In the genomic region with DNA sequence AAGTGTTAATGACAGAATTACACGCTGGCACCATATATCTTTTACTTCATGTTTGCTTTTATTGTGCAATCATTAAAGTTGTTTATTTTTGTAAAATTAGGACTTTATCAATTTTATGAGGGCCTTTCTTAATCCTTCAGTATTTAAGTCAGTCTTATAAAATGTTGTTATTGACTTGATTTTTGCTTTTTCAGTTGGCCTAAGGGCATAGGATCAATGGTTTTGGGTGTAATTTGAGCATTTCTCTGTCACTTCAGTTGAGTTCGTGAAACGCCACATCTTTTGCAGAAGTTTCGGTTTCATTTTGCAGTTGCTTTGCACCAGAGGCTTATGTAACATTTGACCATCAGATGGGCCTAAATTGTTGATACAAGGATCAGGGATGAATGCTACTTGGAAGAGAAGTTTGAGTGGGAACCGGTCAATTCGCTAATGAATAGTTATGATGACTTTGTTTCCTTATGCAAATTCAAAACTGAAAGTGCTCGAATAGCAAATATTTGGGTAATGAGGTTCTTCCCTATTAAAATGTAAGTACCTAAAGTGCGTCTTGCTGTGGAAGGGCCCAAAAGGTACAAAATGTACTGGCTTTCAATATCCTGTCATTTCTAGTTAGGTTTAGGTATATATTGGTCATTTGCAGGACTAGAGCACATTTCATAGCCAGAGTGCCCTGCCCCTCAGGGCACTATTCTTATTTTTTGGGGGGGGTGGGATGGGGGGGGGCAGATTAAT, we compare ENCODE assay signal across 9 cellular contexts.
DNase-seq lines count a peak whose midpoint lies in the region; ATAC-seq and TF ChIP-seq lines count a peak whose summit lies in the region.
"Had no signal": no experiment of that assay in that cellular context is flagged by ENCODE, and none has a peak within 500 bp of the region (broad histone marks: within the 10 kb centered on the region; RNA-seq: fewer than 3 reads in every experiment).

No MANE protein-coding gene starts in this region.

- no peaks in the 10 kb centered on the region for H3K27me3 ChIP-seq in naive thymus-derived CD4-positive, alpha-beta T cell (ENCODE audit: control insufficient read depth in 2 of 2, insufficient read depth in 2 of 2, low read length in 2 of 2)
- no peaks in the 10 kb centered on the region for H3K27me3 ChIP-seq in WERI-Rb-1 (ENCODE audit: insufficient read depth, low read depth, severe bottlenecking)

- H3K27ac Mint-ChIP-seq in activated CD4-positive, alpha-beta memory T cell treated with anti-CD3 and anti-CD28 coated beads, Interleukin-2, amount 10 ng/mL, durations not matched to agents 7 days and 5 days = peak overlapping the region; percentile 53
- H3K27ac Mint-ChIP-seq in naive thymus-derived CD4-positive, alpha-beta T cell = peak overlapping the region; percentile 16 to 94 (median 81)
- H3K27ac Mint-ChIP-seq in mesothelial cell of epicardium = no peak overlapping the region

- no peak for TF ChIP-seq CTCF in mesothelial cell of epicardium (IDR thresholded peaks at IDR 0.05; ENCODE audit: unreplicated experiment)
- no peak for TF ChIP-seq CTCF in WERI-Rb-1 (IDR thresholded peaks at IDR 0.05; ENCODE audit: low read depth, low read length)

- no peak overlapping the region for H3K27ac ChIP-seq in naive thymus-derived CD4-positive, alpha-beta T cell (ENCODE audit: low read depth, low read length)
- no peak overlapping the region for H3K27ac ChIP-seq in WERI-Rb-1

- no peak for DNase-seq in activated CD4-positive, alpha-beta memory T cell treated with anti-CD3 and anti-CD28 coated beads, Interleukin-2, amount 10 ng/mL, durations not matched to agents 7 days and 5 days
- DNase-seq in naive thymus-derived CD4-positive, alpha-beta T cell = peak in 3 of 9 donors; percentile 6 to 20 (median 9)
- no peak for DNase-seq in mesothelial cell of epicardium (ENCODE audit: low spot score in 2 of 2, unreplicated experiment in 2 of 2)
- no peak for DNase-seq in NCI-H2081 treated with DMSO at 0.1 percent for 48 hours (lab: John Stamatoyannopoulos, UW)
- DNase-seq in WERI-Rb-1 = no peak

- H3K4me3 ChIP-seq in naive thymus-derived CD4-positive, alpha-beta T cell (ENCODE audit: low read length) = peak overlapping the region; percentile 61
- no peak overlapping the region for H3K4me3 ChIP-seq in WERI-Rb-1 (ENCODE audit: low read depth, low read length)

- intact Hi-C loops in naive thymus-derived CD4-positive, alpha-beta T cell (cut with micrococcal nuclease) = no loop called here

- H3K36me3 ChIP-seq in naive thymus-derived CD4-positive, alpha-beta T cell (ENCODE audit: control insufficient read depth in 2 of 3, insufficient read depth in 3 of 3, low read length in 3 of 3) = no peaks in the 10 kb centered on the region
- H3K36me3 ChIP-seq in WERI-Rb-1 = no peaks in the 10 kb centered on the region

- no peaks in the 10 kb centered on the region for H3K27me3 Mint-ChIP-seq in activated CD4-positive, alpha-beta memory T cell treated with anti-CD3 and anti-CD28 coated beads, Interleukin-2, amount 10 ng/mL, durations not matched to agents 7 days and 5 days
- H3K27me3 Mint-ChIP-seq in naive thymus-derived CD4-positive, alpha-beta T cell = peaks cover 0 to 5% (median 0%) of the 10 kb centered on the region in 5 donors
- H3K27me3 Mint-ChIP-seq in mesothelial cell of epicardium (ENCODE audit: low read depth) = peaks cover 75% of the 10 kb centered on the region

- no peaks in the 10 kb centered on the region for H3K36me3 Mint-ChIP-seq in activated CD4-positive, alpha-beta memory T cell treated with anti-CD3 and anti-CD28 coated beads, Interleukin-2, amount 10 ng/mL, durations not matched to agents 7 days and 5 days (ENCODE audit: low read depth)
- H3K36me3 Mint-ChIP-seq in naive thymus-derived CD4-positive, alpha-beta T cell = peaks cover 0 to 3% (median 0%) of the 10 kb centered on the region in 5 donors
- no peaks in the 10 kb centered on the region for H3K36me3 Mint-ChIP-seq in mesothelial cell of epicardium

- CTCF ChIA-PET in activated CD4-positive, alpha-beta memory T cell treated with anti-CD3 and anti-CD28 coated beads, Interleukin-2, amount 10 ng/mL, durations not matched to agents 7 days and 5 days (lab: Charles Lee) = no interaction called here
- CTCF ChIA-PET in naive thymus-derived CD4-positive, alpha-beta T cell (lab: Charles Lee) = no interaction called here

- peaks cover 3% of the 10 kb centered on the region in 2 donors for H3K4me1 ChIP-seq in naive thymus-derived CD4-positive, alpha-beta T cell (ENCODE audit: control insufficient read depth in 2 of 2, insufficient read depth in 2 of 2, low read length in 2 of 2)

- peak; percentile 49 for ATAC-seq in GM18520 (IDR thresholded peaks at IDR 0.05; ENCODE audit: unreplicated experiment)
- peak; percentile 55 for ATAC-seq in HG03103 (IDR thresholded peaks at IDR 0.05; ENCODE audit: low read depth, unreplicated experiment)
- no peak for ATAC-seq in naive thymus-derived CD4-positive, alpha-beta T cell
- no peak for ATAC-seq in HG02588 (IDR thresholded peaks at IDR 0.05; ENCODE audit: unreplicated experiment)

- peak overlapping the region; percentile 70 for H3K4me3 Mint-ChIP-seq in activated CD4-positive, alpha-beta memory T cell treated with anti-CD3 and anti-CD28 coated beads, Interleukin-2, amount 10 ng/mL, durations not matched to agents 7 days and 5 days
- H3K4me3 Mint-ChIP-seq in naive thymus-derived CD4-positive, alpha-beta T cell = peak overlapping the region; percentile 74 to 95 (median 84)
- no peak overlapping the region for H3K4me3 Mint-ChIP-seq in mesothelial cell of epicardium
- H3K4me3 Mint-ChIP-seq: neural crest cell had no signal

- H3K9me3 ChIP-seq in naive thymus-derived CD4-positive, alpha-beta T cell (ENCODE audit: control insufficient read depth in 2 of 3, low read length in 3 of 3) = no peaks in the 10 kb centered on the region
- no peaks in the 10 kb centered on the region for H3K9me3 ChIP-seq in WERI-Rb-1 (ENCODE audit: severe bottlenecking)

- no peaks in the 10 kb centered on the region for H3K9me3 Mint-ChIP-seq in activated CD4-positive, alpha-beta memory T cell treated with anti-CD3 and anti-CD28 coated beads, Interleukin-2, amount 10 ng/mL, durations not matched to agents 7 days and 5 days
- H3K9me3 Mint-ChIP-seq in naive thymus-derived CD4-positive, alpha-beta T cell = peaks cover 0 to 2% (median 0%) of the 10 kb centered on the region in 11 donors
- H3K9me3 Mint-ChIP-seq in mesothelial cell of epicardium = no peaks in the 10 kb centered on the region
- H3K9me3 Mint-ChIP-seq: neural crest cell had no signal

- POLR2A ChIA-PET in activated CD4-positive, alpha-beta memory T cell treated with anti-CD3 and anti-CD28 coated beads, Interleukin-2, amount 10 ng/mL, durations not matched to agents 7 days and 5 days (lab: Charles Lee) = no interaction called here
- POLR2A ChIA-PET in naive thymus-derived CD4-positive, alpha-beta T cell (lab: Charles Lee) = no interaction called here

- H3K4me1 Mint-ChIP-seq in activated CD4-positive, alpha-beta memory T cell treated with anti-CD3 and anti-CD28 coated beads, Interleukin-2, amount 10 ng/mL, durations not matched to agents 7 days and 5 days = peaks cover 18% of the 10 kb centered on the region
- H3K4me1 Mint-ChIP-seq in naive thymus-derived CD4-positive, alpha-beta T cell = peaks cover 6 to 30% (median 23%) of the 10 kb centered on the region in 7 donors
- H3K4me1 Mint-ChIP-seq in mesothelial cell of epicardium = peaks cover 2% of the 10 kb centered on the region

Comparison
In these comparisons a context has a peak if more than half of its experiments do, and no peak if none do; other contexts are left out.
1. ATAC-seq: peak in GM18520 (single experiment) and HG03103 (single experiment); none in naive thymus-derived CD4-positive, alpha-beta T cell (single experiment) and HG02588 (single experiment).